Comparison of ENCODE assay signal across 24 cellular contexts in the genomic region with DNA sequence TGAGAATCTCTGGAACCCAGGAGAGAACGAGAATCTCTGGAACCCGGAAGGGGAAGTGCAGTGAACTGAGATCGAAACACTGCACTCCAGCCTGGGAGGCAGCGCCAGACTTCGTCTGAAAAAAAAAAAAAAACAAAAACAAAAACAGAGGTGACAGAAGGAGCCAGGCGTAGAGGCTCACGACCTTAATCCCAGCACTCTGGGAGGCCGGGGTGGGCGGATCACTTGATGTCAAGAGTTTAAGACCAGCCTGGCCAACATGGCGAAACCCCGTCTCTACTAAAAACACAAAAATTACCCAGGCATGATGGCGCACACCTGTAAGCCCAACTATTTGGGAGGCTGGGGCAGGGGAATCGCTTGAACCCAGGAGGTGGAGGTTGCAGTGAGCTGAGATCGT.
"Had no signal": no experiment of that assay in that cellular context is flagged by ENCODE, and none has a peak within 500 bp of the region (broad histone marks: within the 10 kb centered on the region; RNA-seq: fewer than 3 reads in every experiment).

No MANE protein-coding gene starts in this region.

- H3K36me3 ChIP-seq: colonic mucosa, esophagus squamous epithelium, gastrocnemius medialis, heart left ventricle had no signal

- H3K27ac ChIP-seq: colonic mucosa, coronary artery, dorsolateral prefrontal cortex, epithelial cell of prostate, esophagus muscularis mucosa, esophagus squamous epithelium, foreskin keratinocyte, gastrocnemius medialis, gastroesophageal sphincter, heart left ventricle, heart right ventricle had no signal

- H3K27me3 ChIP-seq: colonic mucosa, esophagus muscularis mucosa, esophagus squamous epithelium, foreskin keratinocyte, gastrocnemius medialis, gastroesophageal sphincter, heart left ventricle, heart right ventricle had no signal

- DNase-seq: colonic mucosa; cortex of kidney; dermis blood vessel endothelial cell; dorsolateral prefrontal cortex; effector CD4-positive, alpha-beta T cell; effector CD8-positive, alpha-beta T cell; effector memory CD4-positive, alpha-beta T cell; effector memory CD8-positive, alpha-beta T cell; endodermal cell; erythroblast; esophagus squamous epithelium; foreskin fibroblast; foreskin keratinocyte; foreskin melanocyte; gastrocnemius medialis; glutamatergic neuron; head of caudate nucleus; heart left ventricle; heart right ventricle had no signal

- H3K4me1 ChIP-seq: colonic mucosa, esophagus muscularis mucosa, foreskin keratinocyte, gastrocnemius medialis, gastroesophageal sphincter, heart left ventricle, heart right ventricle had no signal

- H3K9me3 Mint-ChIP-seq: effector memory CD8-positive, alpha-beta T cell had no signal

- H3K4me3 Mint-ChIP-seq: effector memory CD8-positive, alpha-beta T cell; endodermal cell had no signal

- H3K4me3 ChIP-seq: colonic mucosa, coronary artery, dorsolateral prefrontal cortex, esophagus muscularis mucosa, esophagus squamous epithelium, gastrocnemius medialis, gastroesophageal sphincter, heart left ventricle, heart right ventricle had no signal

- H3K27me3 Mint-ChIP-seq: effector memory CD8-positive, alpha-beta T cell had no signal

- H3K27ac Mint-ChIP-seq: effector memory CD8-positive, alpha-beta T cell; endodermal cell had no signal

- ATAC-seq: effector memory CD8-positive, alpha-beta T cell; esophagus mucosa; foreskin keratinocyte; gastrocnemius medialis; gastroesophageal sphincter; heart left ventricle; heart right ventricle had no signal

- H3K9me3 ChIP-seq: colonic mucosa, esophagus squamous epithelium, gastrocnemius medialis, gastroesophageal sphincter, heart left ventricle, heart right ventricle had no signal

- H3K4me1 Mint-ChIP-seq: endodermal cell had no signal
